ENCODE assay signal across 22 cellular contexts in genomic region chr16:15880909-15881308, GRCh38.
"Had no signal": no experiment of that assay in that cellular context is flagged by ENCODE, and none has a peak within 500 bp of the region (broad histone marks: within the 10 kb centered on the region; RNA-seq: fewer than 3 reads in every experiment).

No MANE protein-coding gene starts in this region.

- H3K9me3 Mint-ChIP-seq: immature natural killer cell, mesothelial cell of epicardium, neural crest cell had no signal

- H3K4me1 ChIP-seq: colonic mucosa had no signal

- H3K4me3 Mint-ChIP-seq: activated naive CD8-positive, alpha-beta T cell; immature natural killer cell; mesothelial cell of epicardium; neural crest cell had no signal

- H3K4me3 ChIP-seq: body of pancreas, colonic mucosa, heart left ventricle, lower lobe of right lung, skin epidermis had no signal

- H3K27me3 ChIP-seq: body of pancreas, colonic mucosa, heart left ventricle had no signal

- H3K27ac Mint-ChIP-seq: activated naive CD8-positive, alpha-beta T cell; immature natural killer cell; mesothelial cell of epicardium had no signal

- H3K36me3 ChIP-seq: colonic mucosa had no signal

- H3K9ac ChIP-seq: parathyroid adenoma had no signal

- H3K27me3 Mint-ChIP-seq: activated naive CD8-positive, alpha-beta T cell had no signal

- ATAC-seq: activated CD4-positive, CD25-positive, alpha-beta regulatory T cell treated with anti-CD3 and anti-CD28 coated beads, Interleukin-2, amount 50 U/mL, for 24 hours; body of pancreas; heart left ventricle; left cardiac atrium; lower lobe of right lung had no signal

- FAIRE-seq: frontal cortex had no signal

- H3K9me3 ChIP-seq: body of pancreas, colonic mucosa, heart left ventricle, lower lobe of right lung had no signal

- DNase-seq: activated CD4-positive, alpha-beta T cell treated with anti-CD3 and anti-CD28 coated beads, Interleukin-2, amount 50 U/mL, for 1 hour; activated CD8-positive, alpha-beta memory T cell treated with anti-CD3 and anti-CD28 coated beads for 24 hours; activated gamma-delta T cell treated with Interleukin-2 at 50 U/mL for 16 hours; amniotic stem cell; body of pancreas; colonic mucosa; heart left ventricle; immature natural killer cell; left cardiac atrium; lower lobe of right lung; stimulated activated CD4-positive, alpha-beta T cell treated with anti-CD3 and anti-CD28 coated beads, Interleukin-15, amount 100 ng/mL, for 24 hours; stimulated activated CD4-positive, alpha-beta T cell treated with anti-CD3 and anti-CD28 coated beads, Interleukin-4, amount 100 ng/mL, for 1 hour; stimulated activated naive CD4-positive, alpha-beta T cell; T-helper 9 cell; trophoblast cell had no signal

- H3K27ac ChIP-seq: body of pancreas, colonic mucosa, heart left ventricle, lower lobe of right lung, parathyroid adenoma had no signal

- H2AFZ ChIP-seq: parathyroid adenoma had no signal
